In genomic region chr1:23171181-23171755, GRCh38 we compare ENCODE assay signal across 1 cellular context.
TF ChIP-seq lines count a peak whose summit lies in the region.

No MANE protein-coding gene starts in this region.

TF ChIP-seq in K562, 482 proteins besides CTCF, POLR2A, EP300 and RAD21:
- no peak for TF ChIP-seq TAL1 (IDR thresholded peaks at IDR 0.05)
- TF ChIP-seq, protein P1, sequence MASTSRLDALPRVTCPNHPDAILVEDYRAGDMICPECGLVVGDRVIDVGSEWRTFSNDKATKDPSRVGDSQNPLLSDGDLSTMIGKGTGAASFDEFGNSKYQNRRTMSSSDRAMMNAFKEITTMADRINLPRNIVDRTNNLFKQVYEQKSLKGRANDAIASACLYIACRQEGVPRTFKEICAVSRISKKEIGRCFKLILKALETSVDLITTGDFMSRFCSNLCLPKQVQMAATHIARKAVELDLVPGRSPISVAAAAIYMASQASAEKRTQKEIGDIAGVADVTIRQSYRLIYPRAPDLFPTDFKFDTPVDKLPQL (IDR thresholded peaks at IDR 0.05; ENCODE audit: extremely low read depth, insufficient read length) = no peak
- TF ChIP-seq DNMT1 (IDR thresholded peaks at IDR 0.05) = no peak
- TF ChIP-seq ZBTB1 (CRISPR knock-in tag; IDR thresholded peaks at IDR 0.05; ENCODE audit: borderline replicate concordance, low read depth) = no peak
- TF ChIP-seq TEAD4 (IDR thresholded peaks at IDR 0.05; ENCODE audit: low read length) = no peak
- no peak for TF ChIP-seq TEAD4 (CRISPR knock-in tag; IDR thresholded peaks at IDR 0.05; ENCODE audit: borderline replicate concordance)
- TF ChIP-seq SRSF3 (IDR thresholded peaks at IDR 0.05; ENCODE audit: insufficient read depth, low read length) = no peak
- no peak for TF ChIP-seq TCFL5 (CRISPR knock-in tag; conservative IDR thresholded peaks at IDR 0.05)
- no peak for TF ChIP-seq ETV6 (IDR thresholded peaks at IDR 0.05; ENCODE audit: borderline replicate concordance in 1 of 2, low read depth in 2 of 2, low read length in 1 of 2)
- TF ChIP-seq ETV6 (CRISPR knock-in tag; IDR thresholded peaks at IDR 0.05; ENCODE audit: borderline replicate concordance) = no peak
- no peak for TF ChIP-seq CCAR2 (IDR thresholded peaks at IDR 0.05; ENCODE audit: low read depth, low read length)
- TF ChIP-seq PHB (CRISPR knock-in tag; IDR thresholded peaks at IDR 0.05) = no peak
- no peak for TF ChIP-seq KLF16 (IDR thresholded peaks at IDR 0.05)
- no peak for TF ChIP-seq SMAD2 (IDR thresholded peaks at IDR 0.05; ENCODE audit: low read depth, low read length)
